15 cellular contexts compared by ENCODE assay signal in genomic region chr7:106561657-106562411, GRCh38.
"Had no signal": no experiment of that assay in that cellular context is flagged by ENCODE, and none has a peak within 500 bp of the region (broad histone marks: within the 10 kb centered on the region; RNA-seq: fewer than 3 reads in every experiment).

No MANE protein-coding gene starts in this region.

- H3K4me3 Mint-ChIP-seq: central memory CD8-positive, alpha-beta T cell; endodermal cell; naive thymus-derived CD8-positive, alpha-beta T cell had no signal

- H3K36me3 Mint-ChIP-seq: naive thymus-derived CD8-positive, alpha-beta T cell had no signal

- DNase-seq: activated CD4-positive, alpha-beta T cell treated with anti-CD3 and anti-CD28 coated beads for 1 hour; colonic mucosa; endodermal cell; foreskin keratinocyte; hippocampal formation; left cardiac atrium; mesendoderm; naive thymus-derived CD8-positive, alpha-beta T cell; thyroid gland; WERI-Rb-1 had no signal

- H3K36me3 ChIP-seq: ascending aorta, colonic mucosa, prostate gland, right atrium auricular region, thyroid gland, WERI-Rb-1 had no signal

- H3K27ac ChIP-seq: ascending aorta, colonic mucosa, epithelial cell of prostate, foreskin keratinocyte, prostate gland, right atrium auricular region, thyroid gland, WERI-Rb-1 had no signal

- H3K9me3 Mint-ChIP-seq: central memory CD8-positive, alpha-beta T cell had no signal

- H3K27ac Mint-ChIP-seq: endodermal cell; naive thymus-derived CD8-positive, alpha-beta T cell had no signal

- ATAC-seq: foreskin keratinocyte; left cardiac atrium; naive thymus-derived CD8-positive, alpha-beta T cell had no signal

- H3K4me1 Mint-ChIP-seq: central memory CD8-positive, alpha-beta T cell; endodermal cell; naive thymus-derived CD8-positive, alpha-beta T cell had no signal

- H3K4me3 ChIP-seq: ascending aorta, colonic mucosa, prostate gland, right atrium auricular region, thyroid gland had no signal

- H3K4me1 ChIP-seq: ascending aorta, colonic mucosa, foreskin keratinocyte, prostate gland, right atrium auricular region, thyroid gland had no signal

- H3K27me3 ChIP-seq: ascending aorta, colonic mucosa, right atrium auricular region, thyroid gland had no signal

- H3K9me3 ChIP-seq: ascending aorta, colonic mucosa, prostate gland, right atrium auricular region, thyroid gland had no signal
